Comparison of ENCODE assay signal across 21 cellular contexts in genomic region chr2:3280197-3280596, GRCh38.
"Had no signal": no experiment of that assay in that cellular context is flagged by ENCODE, and none has a peak within 500 bp of the region (broad histone marks: within the 10 kb centered on the region; RNA-seq: fewer than 3 reads in every experiment).

No MANE protein-coding gene starts in this region.

- H3K4me2 ChIP-seq: smooth muscle cell had no signal

- H3K4me1 ChIP-seq: colonic mucosa, prostate gland, upper lobe of right lung had no signal

- H3K4me1 Mint-ChIP-seq: activated CD4-positive, alpha-beta T cell treated with anti-CD3 and anti-CD28 coated beads, Interleukin-2, amount 10 ng/mL, durations not matched to agents 7 days and 5 days; mesothelial cell of epicardium had no signal

- H3K27me3 ChIP-seq: colonic mucosa, ovary, upper lobe of right lung had no signal

- H3K36me3 ChIP-seq: colonic mucosa, ovary, prostate gland, upper lobe of right lung had no signal

- H3K4me3 Mint-ChIP-seq: activated CD4-positive, alpha-beta memory T cell treated with anti-CD3 and anti-CD28 coated beads, Interleukin-2, amount 10 ng/mL, durations not matched to agents 7 days and 5 days; activated CD4-positive, alpha-beta T cell treated with anti-CD3 and anti-CD28 coated beads, Interleukin-2, amount 10 ng/mL, durations not matched to agents 7 days and 5 days; activated T-cell treated with anti-CD3 and anti-CD28 coated beads, Interleukin-2, amount 50 U/mL, for 72 hours; mesothelial cell of epicardium had no signal

- DNase-seq: activated CD4-positive, alpha-beta memory T cell treated with anti-CD3 and anti-CD28 coated beads, Interleukin-2, amount 10 ng/mL, durations not matched to agents 7 days and 5 days; activated CD4-positive, alpha-beta T cell treated with anti-CD3 and anti-CD28 coated beads, Interleukin-2, amount 10 ng/mL, durations not matched to agents 7 days and 5 days; activated naive CD4-positive, alpha-beta T cell; activated T-cell treated with anti-CD3 and anti-CD28 coated beads, Interleukin-2, amount 50 U/mL, for 72 hours; colonic mucosa; effector CD8-positive, alpha-beta T cell; left ventricle myocardium inferior; mammary epithelial cell; naive B cell; retina; stimulated activated CD4-positive, alpha-beta T cell treated with anti-CD3 and anti-CD28 coated beads, Interleukin-15, amount 100 ng/mL, for 24 hours; stimulated activated CD4-positive, alpha-beta T cell treated with anti-CD3 and anti-CD28 coated beads, Interleukin-2, amount 100 ng/mL, for 24 hours; stimulated activated naive CD4-positive, alpha-beta T cell treated with Interleukin-2 at 50 U/mL for 16 hours; upper lobe of right lung had no signal

- H3K9me3 ChIP-seq: colonic mucosa, ovary, prostate gland, upper lobe of right lung had no signal

- H3K27ac ChIP-seq: colonic mucosa, left ventricle myocardium inferior, ovary, prostate gland, upper lobe of right lung, VCaP had no signal

- H3K27me3 Mint-ChIP-seq: activated CD4-positive, alpha-beta memory T cell treated with anti-CD3 and anti-CD28 coated beads, Interleukin-2, amount 10 ng/mL, durations not matched to agents 7 days and 5 days; activated CD4-positive, alpha-beta T cell treated with anti-CD3 and anti-CD28 coated beads, Interleukin-2, amount 10 ng/mL, durations not matched to agents 7 days and 5 days; naive B cell had no signal

- ATAC-seq: activated CD4-positive, CD25-positive, alpha-beta regulatory T cell treated with anti-CD3 and anti-CD28 coated beads, Interleukin-2, amount 50 U/mL, for 24 hours; activated naive CD4-positive, alpha-beta T cell treated with anti-CD3 and anti-CD28 coated beads, Interleukin-2, amount 50 U/mL, for 72 hours; activated T-cell treated with anti-CD3 and anti-CD28 coated beads, Interleukin-2, amount 50 U/mL, for 72 hours had no signal

- H3K4me3 ChIP-seq: colonic mucosa, left ventricle myocardium inferior, ovary, prostate gland, smooth muscle cell, upper lobe of right lung had no signal

- H3K27ac Mint-ChIP-seq: activated CD4-positive, alpha-beta memory T cell treated with anti-CD3 and anti-CD28 coated beads, Interleukin-2, amount 10 ng/mL, durations not matched to agents 7 days and 5 days; activated CD4-positive, alpha-beta T cell treated with anti-CD3 and anti-CD28 coated beads, Interleukin-2, amount 10 ng/mL, durations not matched to agents 7 days and 5 days; activated T-cell treated with anti-CD3 and anti-CD28 coated beads, Interleukin-2, amount 50 U/mL, for 72 hours; mesothelial cell of epicardium; naive B cell had no signal
